In the genomic region with DNA sequence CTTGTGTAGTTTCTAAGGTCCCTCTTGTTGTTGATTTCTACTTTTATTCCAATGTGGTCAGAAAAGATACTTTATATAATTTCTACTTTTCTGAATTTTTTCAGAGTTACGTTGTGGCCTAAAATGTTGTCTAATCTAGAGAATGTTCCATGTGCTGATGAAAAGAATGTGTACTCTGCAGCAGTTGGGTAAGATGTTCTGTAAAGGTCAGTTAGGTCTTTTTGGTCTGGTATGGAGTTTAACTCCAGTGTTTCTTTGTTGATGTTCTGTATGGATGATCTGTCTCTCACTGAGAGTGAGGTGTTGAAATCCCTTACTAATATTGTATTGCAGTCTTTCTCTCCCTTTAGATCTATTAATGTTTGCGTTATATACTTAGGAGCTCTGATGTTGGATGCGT, we compare ENCODE assay signal across 18 cellular contexts. TPM values are rescaled to one million over a fixed set of nuclear protein-coding genes. Genes with fewer than 3 reads are reported as not detected.
"Had no signal": no experiment of that assay in that cellular context is flagged by ENCODE, and none has a peak within 500 bp of the region (broad histone marks: within the 10 kb centered on the region; RNA-seq: fewer than 3 reads in every experiment).

No MANE protein-coding gene starts in this region.

- H3K27ac ChIP-seq: colonic mucosa, esophagus muscularis mucosa, foreskin keratinocyte, gastroesophageal sphincter, heart left ventricle, hepatocyte, left lung, lower lobe of right lung had no signal

- ATAC-seq: foreskin keratinocyte; gastroesophageal sphincter; heart left ventricle; left cardiac atrium; left lung; left ventricle myocardium superior; lower lobe of right lung; naive thymus-derived CD4-positive, alpha-beta T cell had no signal

- H3K27me3 ChIP-seq: colonic mucosa, esophagus muscularis mucosa, gastroesophageal sphincter, heart left ventricle, hepatocyte, left lung had no signal

- H3K36me3 ChIP-seq: colonic mucosa, esophagus muscularis mucosa, gastroesophageal sphincter, heart left ventricle, left lung, lower lobe of right lung had no signal

- H3K4me1 ChIP-seq: colonic mucosa, foreskin keratinocyte, gastroesophageal sphincter, heart left ventricle, left lung, lower lobe of right lung had no signal

- H3K4me3 ChIP-seq: colonic mucosa, esophagus muscularis mucosa, gastroesophageal sphincter, heart left ventricle, hepatocyte, left lung, lower lobe of right lung had no signal

- H3K4me2 ChIP-seq: hepatocyte had no signal

- DNase-seq: colonic mucosa; cortex of kidney; effector memory CD4-positive, alpha-beta T cell; foreskin keratinocyte; heart left ventricle; hypothalamus; immature natural killer cell; left cardiac atrium; left lung; left ventricle myocardium superior; lower lobe of right lung; mesendoderm; midbrain; naive thymus-derived CD4-positive, alpha-beta T cell had no signal

- H3K9me3 ChIP-seq: colonic mucosa, lower lobe of right lung had no signal

- H2AFZ ChIP-seq: hepatocyte had no signal

RNA-seq across cellular contexts. Expression of gene GPRIN3, which starts 37.0 kb away (rescaled TPM):
- total RNA-seq: foreskin keratinocyte had no signal
- polyA plus RNA-seq: foreskin keratinocyte, keratinocyte had no signal
